Comparison of ENCODE assay signal across 11 cellular contexts in genomic region chr10:82934429-82934828, GRCh38.
DNase-seq lines count a peak whose midpoint lies in the region; ATAC-seq, FAIRE-seq and TF ChIP-seq lines count a peak whose summit lies in the region.
"Had no signal": no experiment of that assay in that cellular context is flagged by ENCODE, and none has a peak within 500 bp of the region (broad histone marks: within the 10 kb centered on the region; RNA-seq: fewer than 3 reads in every experiment).

No MANE protein-coding gene starts in this region.

- no peak overlapping the region for H3K27ac ChIP-seq in GM12878 (ENCODE audit: control insufficient read depth, insufficient read depth)
- no peak overlapping the region for H3K27ac ChIP-seq in osteoblast (ENCODE audit: low read depth, low read length)

- POLR2A ChIA-PET in GM12878 (lab: Charles Lee): no interaction called here

- H3K36me3 ChIP-seq in GM12878 (ENCODE audit: control insufficient read depth in 2 of 2, insufficient read depth in 2 of 2, low read length in 1 of 2): no peaks in the 10 kb centered on the region
- no peaks in the 10 kb centered on the region for H3K36me3 ChIP-seq in osteoblast (ENCODE audit: insufficient read depth, low read length)

- H3K27me3 Mint-ChIP-seq in activated T-cell treated with anti-CD3 and anti-CD28 coated beads, Interleukin-2, amount 50 U/mL, for 72 hours (ENCODE audit: low read depth): no peaks in the 10 kb centered on the region
- H3K27me3 Mint-ChIP-seq: activated CD8-positive, alpha-beta memory T cell treated with anti-CD3 and anti-CD28 coated beads, Interleukin-2, amount 10 ng/mL, durations not matched to agents 7 days and 5 days had no signal

- CTCF ChIA-PET in GM12878 (lab: Yijun Ruan, JAX): interaction anchor here (0.8 to 2.5 kb wide), 3 partner anchors 9 to 123 kb away, joined by 4 to 6 read pairs (median 5); no protein-coding TSS in a partner anchor

- no peaks in the 10 kb centered on the region for H3K4me1 Mint-ChIP-seq in activated T-cell treated with anti-CD3 and anti-CD28 coated beads, Interleukin-2, amount 50 U/mL, for 72 hours (ENCODE audit: low read depth)
- H3K4me1 Mint-ChIP-seq: activated CD8-positive, alpha-beta memory T cell treated with anti-CD3 and anti-CD28 coated beads, Interleukin-2, amount 10 ng/mL, durations not matched to agents 7 days and 5 days had no signal

- H3K36me3 Mint-ChIP-seq in activated T-cell treated with anti-CD3 and anti-CD28 coated beads, Interleukin-2, amount 50 U/mL, for 72 hours (ENCODE audit: insufficient read depth in 2 of 2): no peaks in the 10 kb centered on the region
- H3K36me3 Mint-ChIP-seq: activated CD8-positive, alpha-beta memory T cell treated with anti-CD3 and anti-CD28 coated beads, Interleukin-2, amount 10 ng/mL, durations not matched to agents 7 days and 5 days had no signal

- no peak for FAIRE-seq in GM12878 (lab: Jason Lieb, UNC)

- H4K20me1 ChIP-seq in GM12878 (ENCODE audit: control insufficient read depth, insufficient read depth) (no peaks in the 10 kb centered on the region), osteoblast (ENCODE audit: insufficient read depth, low read length) (no peaks in the 10 kb centered on the region)

- in situ Hi-C loops in GM12878 (cut with MboI): no loop called here

- no peak overlapping the region for H3K9ac ChIP-seq in GM12878 (ENCODE audit: control insufficient read depth, insufficient read depth, low read length)

- RAD21 ChIA-PET in GM12878 (lab: Charles Lee; ENCODE audit: unreplicated experiment): interaction anchor here (0.8 to 0.9 kb wide), 2 partner anchors 12 to 35 kb away, joined by 3 to 5 read pairs; no protein-coding TSS in a partner anchor

- H3K4me2 ChIP-seq in GM12878 (ENCODE audit: control insufficient read depth, insufficient read depth): no peak overlapping the region
- H3K4me2 ChIP-seq in osteoblast (ENCODE audit: insufficient read depth, low read length): no peak overlapping the region

- intact Hi-C loops in GM12878 (cut with micrococcal nuclease; ENCODE audit: unreplicated experiment): loop anchor here (1.0 kb wide), 1 partner anchor 937 kb away; no protein-coding TSS in a partner anchor

- no peak for TF ChIP-seq EP300 in GM12878 (IDR thresholded peaks at IDR 0.05; ENCODE audit: borderline replicate concordance in 1 of 2, control insufficient read depth in 1 of 2, low read depth in 2 of 2, low read length in 2 of 2)

- ATAC-seq in GM12878 (peak; percentile 90), GM21423 (IDR thresholded peaks at IDR 0.05; ENCODE audit: unreplicated experiment) (no peak)
- ATAC-seq in activated T-cell treated with anti-CD3 and anti-CD28 coated beads, Interleukin-2, amount 50 U/mL, for 72 hours (replicated peaks in 1 of 2): no peak
- ATAC-seq: activated CD8-positive, alpha-beta memory T cell treated with anti-CD3 and anti-CD28 coated beads, Interleukin-2, amount 10 ng/mL, durations not matched to agents 7 days and 5 days had no signal

- 0 out of 3 replicates have a peak, but pooled peaks have one; percentile 8 for TF ChIP-seq CTCF in GM12872 (IDR thresholded peaks at IDR 0.05; ENCODE audit: insufficient read depth, low read depth, low read length)
- TF ChIP-seq CTCF in GM12878 (IDR thresholded peaks at IDR 0.05 in 2 of 3, conservative IDR thresholded peaks at IDR 0.05 in 1 of 3; ENCODE audit: control insufficient read depth in 2 of 3, extremely low read depth in 1 of 3, insufficient read depth in 1 of 3, low read depth in 3 of 3, low read length in 3 of 3): peak; percentile 19 to 31 (median 28); a peak in 4 of 6 replicates
- TF ChIP-seq CTCF in osteoblast (IDR thresholded peaks at IDR 0.05; ENCODE audit: extremely low read depth, low read depth, low read length): peak; percentile 12

- H3K79me2 ChIP-seq in GM12878 (ENCODE audit: control insufficient read depth, insufficient read depth, low read length) (no peaks in the 10 kb centered on the region), osteoblast (ENCODE audit: insufficient read depth, low read length) (no peaks in the 10 kb centered on the region)

- peaks cover 3 to 4% of the 10 kb centered on the region in 2 donors for H3K9me3 Mint-ChIP-seq in activated T-cell treated with anti-CD3 and anti-CD28 coated beads, Interleukin-2, amount 50 U/mL, for 72 hours

- SMC1A ChIA-PET in GM12878 (lab: Charles Lee; ENCODE audit: uncharacterized antibody, unreplicated experiment): interaction anchor here (0.8 to 1.5 kb wide), 3 partner anchors 11 to 19 kb away, joined by 3 to 7 read pairs (median 4); no protein-coding TSS in a partner anchor

- 45% methylated on average over 2 of the region's 2 CpGs for WGBS in GM12878 (ENCODE audit: insufficient coverage, insufficient replicate concordance, low lambda C conversion rate, missing lambda C conversion rate)

- DNase-seq in MV-4-11 (lab: John Stamatoyannopoulos, UW) (peak; percentile 63), GM12878 (ENCODE audit: low read depth, low spot score) (no peak), osteoblast (ENCODE audit: insufficient read length, low spot score, missing footprints) (peak; percentile 51), NCI-H748 treated with DMSO at 0.1 percent for 48 hours (lab: John Stamatoyannopoulos, UW) (no peak)
- no peak for DNase-seq in activated T-cell treated with anti-CD3 and anti-CD28 coated beads, Interleukin-2, amount 50 U/mL, for 72 hours
- DNase-seq: activated CD8-positive, alpha-beta memory T cell treated with anti-CD3 and anti-CD28 coated beads, Interleukin-2, amount 10 ng/mL, durations not matched to agents 7 days and 5 days; amygdala; GOT3; NK-92 treated with Interleukin-12 subunit alpha and Interleukin-12 subunit beta, amount 100 ng/mL, for 24 hours had no signal

- no peaks in the 10 kb centered on the region for H3K9me3 ChIP-seq in GM12878 (replicated peaks; ENCODE audit: control insufficient read depth, insufficient read depth, low read length)
- no peaks in the 10 kb centered on the region for H3K9me3 ChIP-seq in osteoblast (ENCODE audit: low read depth, low read length)

- no TSS peak for BruUV-seq in GM12878 (replicated peaks; lab: Mats Ljungman, UMichigan)

- no peaks in the 10 kb centered on the region for H3K4me1 ChIP-seq in GM12878 (ENCODE audit: control insufficient read depth, insufficient read depth, low read length)
- H3K4me1 ChIP-seq in osteoblast (ENCODE audit: insufficient read depth, low read length): no peaks in the 10 kb centered on the region

- no peak overlapping the region for H3K27ac Mint-ChIP-seq in activated T-cell treated with anti-CD3 and anti-CD28 coated beads, Interleukin-2, amount 50 U/mL, for 72 hours
- H3K27ac Mint-ChIP-seq: activated CD8-positive, alpha-beta memory T cell treated with anti-CD3 and anti-CD28 coated beads, Interleukin-2, amount 10 ng/mL, durations not matched to agents 7 days and 5 days had no signal

- TF ChIP-seq POLR2A in GM12878 (IDR thresholded peaks at IDR 0.05; ENCODE audit: low read depth, low read length): no peak

- H3K27me3 ChIP-seq in GM12878 (replicated peaks in 1 of 2; ENCODE audit: control insufficient read depth in 2 of 2, insufficient read depth in 2 of 2, low read length in 1 of 2) (no peaks in the 10 kb centered on the region), osteoblast (ENCODE audit: insufficient read depth, low read length) (no peaks in the 10 kb centered on the region)

- no peak overlapping the region for H3K4me3 Mint-ChIP-seq in activated T-cell treated with anti-CD3 and anti-CD28 coated beads, Interleukin-2, amount 50 U/mL, for 72 hours
- H3K4me3 Mint-ChIP-seq: activated CD8-positive, alpha-beta memory T cell treated with anti-CD3 and anti-CD28 coated beads, Interleukin-2, amount 10 ng/mL, durations not matched to agents 7 days and 5 days had no signal

- peak; percentile 48; the same call in 1 of the 2 replicates for TF ChIP-seq RAD21 in GM12878 (IDR thresholded peaks at IDR 0.05; ENCODE audit: insufficient read depth, low read depth, low read length)

- H2AFZ ChIP-seq in GM12878 (ENCODE audit: control insufficient read depth, low read depth, low read length) (no peak overlapping the region), osteoblast (ENCODE audit: low read length) (no peak overlapping the region)

- H3K4me3 ChIP-seq in GM12878 (no peak overlapping the region), osteoblast (ENCODE audit: insufficient read depth, low read length) (no peak overlapping the region)

TF ChIP-seq in GM12878, 131 proteins besides CTCF, POLR2A, EP300 and RAD21 (continues in another document):
- TF ChIP-seq KLF5 (IDR thresholded peaks at IDR 0.05; ENCODE audit: partially characterized antibody) (no peak), NR2F1 (conservative IDR thresholded peaks at IDR 0.05) (no peak), EZH2 (IDR thresholded peaks at IDR 0.05; ENCODE audit: borderline replicate concordance, control insufficient read depth, low read depth, low read length) (no peak), BCL11A (IDR thresholded peaks at IDR 0.05; ENCODE audit: low read depth, low read length) (no peak), TAF1 (IDR thresholded peaks at IDR 0.05; ENCODE audit: borderline replicate concordance, low read depth, low read length) (no peak)
- TF ChIP-seq, protein P1, sequence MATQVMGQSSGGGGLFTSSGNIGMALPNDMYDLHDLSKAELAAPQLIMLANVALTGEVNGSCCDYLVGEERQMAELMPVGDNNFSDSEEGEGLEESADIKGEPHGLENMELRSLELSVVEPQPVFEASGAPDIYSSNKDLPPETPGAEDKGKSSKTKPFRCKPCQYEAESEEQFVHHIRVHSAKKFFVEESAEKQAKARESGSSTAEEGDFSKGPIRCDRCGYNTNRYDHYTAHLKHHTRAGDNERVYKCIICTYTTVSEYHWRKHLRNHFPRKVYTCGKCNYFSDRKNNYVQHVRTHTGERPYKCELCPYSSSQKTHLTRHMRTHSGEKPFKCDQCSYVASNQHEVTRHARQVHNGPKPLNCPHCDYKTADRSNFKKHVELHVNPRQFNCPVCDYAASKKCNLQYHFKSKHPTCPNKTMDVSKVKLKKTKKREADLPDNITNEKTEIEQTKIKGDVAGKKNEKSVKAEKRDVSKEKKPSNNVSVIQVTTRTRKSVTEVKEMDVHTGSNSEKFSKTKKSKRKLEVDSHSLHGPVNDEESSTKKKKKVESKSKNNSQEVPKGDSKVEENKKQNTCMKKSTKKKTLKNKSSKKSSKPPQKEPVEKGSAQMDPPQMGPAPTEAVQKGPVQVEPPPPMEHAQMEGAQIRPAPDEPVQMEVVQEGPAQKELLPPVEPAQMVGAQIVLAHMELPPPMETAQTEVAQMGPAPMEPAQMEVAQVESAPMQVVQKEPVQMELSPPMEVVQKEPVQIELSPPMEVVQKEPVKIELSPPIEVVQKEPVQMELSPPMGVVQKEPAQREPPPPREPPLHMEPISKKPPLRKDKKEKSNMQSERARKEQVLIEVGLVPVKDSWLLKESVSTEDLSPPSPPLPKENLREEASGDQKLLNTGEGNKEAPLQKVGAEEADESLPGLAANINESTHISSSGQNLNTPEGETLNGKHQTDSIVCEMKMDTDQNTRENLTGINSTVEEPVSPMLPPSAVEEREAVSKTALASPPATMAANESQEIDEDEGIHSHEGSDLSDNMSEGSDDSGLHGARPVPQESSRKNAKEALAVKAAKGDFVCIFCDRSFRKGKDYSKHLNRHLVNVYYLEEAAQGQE (IDR thresholded peaks at IDR 0.05; ENCODE audit: low read depth, low read length): no peak

Comparison
In these comparisons a context has a peak if more than half of its experiments do, and no peak if none do; other contexts are left out.
1. DNase-seq: peak in MV-4-11 (single experiment) and osteoblast (single experiment); none in GM12878 (single experiment), NCI-H748 treated with DMSO at 0.1 percent for 48 hours (single experiment) and activated T-cell treated with anti-CD3 and anti-CD28 coated beads, Interleukin-2, amount 50 U/mL, for 72 hours (0 of 2).
2. Peak in every context shown above with its lines, with median percentiles within 50 percentile points of each other: CTCF ChIP-seq.